Comparison of ENCODE assay signal across 23 cellular contexts in the genomic region with DNA sequence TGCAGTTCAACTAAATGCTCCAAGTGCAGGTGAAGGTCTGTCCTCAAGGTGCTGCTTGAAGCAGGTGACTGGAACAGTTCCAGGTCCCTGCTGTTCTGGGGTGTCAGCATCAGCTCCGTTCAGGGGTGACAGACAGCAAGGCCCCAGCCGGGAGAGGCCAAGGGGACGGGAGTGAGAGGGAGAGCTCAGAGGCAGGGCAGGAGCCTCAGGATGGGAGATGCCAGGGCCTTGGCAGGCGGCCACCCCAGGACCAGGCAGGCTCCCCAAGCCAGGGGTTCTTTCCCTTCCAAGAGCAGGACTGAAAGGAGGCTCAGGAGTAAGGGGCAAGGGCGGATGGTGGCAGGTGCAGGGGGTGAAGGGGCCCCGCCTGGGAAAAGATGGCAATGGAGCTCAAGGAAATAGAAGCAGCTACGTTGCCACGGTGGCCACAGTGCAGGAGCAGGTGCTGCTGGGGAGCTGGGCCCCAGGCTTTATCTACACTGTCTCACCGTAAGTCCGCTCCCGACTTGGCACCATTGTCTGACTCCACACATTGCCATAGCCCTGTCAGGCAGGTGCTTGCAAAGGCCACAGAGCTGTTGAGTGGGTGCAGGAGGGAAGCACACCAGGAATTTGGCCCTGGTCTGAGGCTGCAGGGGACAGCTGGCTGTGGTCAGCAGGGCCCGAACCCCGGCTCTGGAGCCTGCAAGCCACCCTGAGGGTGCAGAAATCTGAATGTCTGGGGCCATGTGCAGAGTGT. TPM values are rescaled to one million over a fixed set of nuclear protein-coding genes. Genes with fewer than 3 reads are reported as not detected.
DNase-seq lines count a peak whose midpoint lies in the region; ATAC-seq and TF ChIP-seq lines count a peak whose summit lies in the region.
"Had no signal": no experiment of that assay in that cellular context is flagged by ENCODE, and none has a peak within 500 bp of the region (broad histone marks: within the 10 kb centered on the region; RNA-seq: fewer than 3 reads in every experiment).

No MANE protein-coding gene starts in this region.

- intact Hi-C loops in stomach (cut with DNase I; ENCODE audit: low total_unique reads), result loop anchor here (10.0 kb wide), 1 partner anchor 730 kb away; no protein-coding TSS in a partner anchor
- intact Hi-C loops in thyroid gland (cut with DNase I), result no loop called here

- peaks cover 19% of the 10 kb centered on the region for H3K4me1 Mint-ChIP-seq in endodermal cell
- H3K4me1 Mint-ChIP-seq in activated naive CD8-positive, alpha-beta T cell treated with anti-CD3 and anti-CD28 coated beads, Interleukin-2, amount 50 U/mL, for 24 hours, result peaks cover 14% of the 10 kb centered on the region

- TF ChIP-seq CTCF in endodermal cell (conservative IDR thresholded peaks at IDR 0.05) (no peak), stomach (IDR thresholded peaks at IDR 0.05) (no peak), thyroid gland (IDR thresholded peaks at IDR 0.05) (no peak)

- no peaks in the 10 kb centered on the region for H3K9me3 ChIP-seq in endodermal cell (ENCODE audit: control insufficient read depth, low read length)
- no peaks in the 10 kb centered on the region for H3K9me3 ChIP-seq in stomach
- no peaks in the 10 kb centered on the region for H3K9me3 ChIP-seq in thyroid gland
- H3K9me3 ChIP-seq: breast epithelium, left lung, uterus had no signal

- ATAC-seq in activated naive CD8-positive, alpha-beta T cell treated with anti-CD3 and anti-CD28 coated beads, Interleukin-2, amount 50 U/mL, for 24 hours, result no peak
- ATAC-seq: left lung, right cardiac atrium had no signal

- H3K9ac ChIP-seq in endodermal cell (ENCODE audit: extremely low read depth, low read length, poor library complexity, severe bottlenecking), result no peak overlapping the region

- peaks cover 18% of the 10 kb centered on the region for H3K27me3 Mint-ChIP-seq in endodermal cell (ENCODE audit: insufficient read depth)
- H3K27me3 Mint-ChIP-seq in activated naive CD8-positive, alpha-beta T cell treated with anti-CD3 and anti-CD28 coated beads, Interleukin-2, amount 50 U/mL, for 24 hours, result peaks cover 66% of the 10 kb centered on the region

- 89 to 90% methylated on average over 9 to 13 of the region's 13 CpGs for WGBS in endodermal cell (ENCODE audit: insufficient coverage in 1 of 2, insufficient read length in 1 of 2), 2 experiments
- WGBS in stomach, 5 donors, result 33 to 61% (median 43%) methylated on average over 10 to 13 of the region's 13 CpGs
- WGBS in thyroid gland, 2 donors, result 78 to 87% methylated on average over 13 of the region's 13 CpGs

- peaks cover 3% of the 10 kb centered on the region for H3K27me3 ChIP-seq in endodermal cell (ENCODE audit: control insufficient read depth, insufficient read depth, low read length, poor library complexity, severe bottlenecking)
- H3K27me3 ChIP-seq in stomach, result no peaks in the 10 kb centered on the region
- no peaks in the 10 kb centered on the region for H3K27me3 ChIP-seq in thyroid gland
- H3K27me3 ChIP-seq: breast epithelium, dorsolateral prefrontal cortex, uterus had no signal

- TF ChIP-seq POLR2A in stomach (IDR thresholded peaks at IDR 0.05) (no peak), thyroid gland (IDR thresholded peaks at IDR 0.05) (no peak)

- H3K4me3 Mint-ChIP-seq in endodermal cell, result no peak overlapping the region
- no peak overlapping the region for H3K4me3 Mint-ChIP-seq in activated naive CD8-positive, alpha-beta T cell treated with anti-CD3 and anti-CD28 coated beads, Interleukin-2, amount 50 U/mL, for 24 hours
- H3K4me3 Mint-ChIP-seq: activated naive CD8-positive, alpha-beta T cell treated with anti-CD3 and anti-CD28 coated beads, Interleukin-2, amount 10 ng/mL, durations not matched to agents 7 days and 5 days; activated T-helper 1 cell treated with anti-CD3 and anti-CD28 coated beads, Interleukin-12 subunit alpha, Interleukin-12 subunit beta, Interleukin-2, Interleukin-4 antibody, amounts not matched to agents 30 ng/mL and 10 ng/mL and 1 ng/mL, durations not matched to agents 14 hours and 24 hours and 36 hours; CD4-positive, alpha-beta memory T cell; IgD-negative memory B cell had no signal

- H3K4me3 ChIP-seq in endodermal cell (ENCODE audit: low read length) (no peak overlapping the region), stomach (no peak overlapping the region), thyroid gland (replicated peaks in 1 of 3) (no peak overlapping the region)
- H3K4me3 ChIP-seq: breast epithelium, dorsolateral prefrontal cortex, left lung, uterus had no signal

- H3K9me3 Mint-ChIP-seq in endodermal cell, result no peaks in the 10 kb centered on the region
- no peaks in the 10 kb centered on the region for H3K9me3 Mint-ChIP-seq in activated naive CD8-positive, alpha-beta T cell treated with anti-CD3 and anti-CD28 coated beads, Interleukin-2, amount 50 U/mL, for 24 hours
- H3K9me3 Mint-ChIP-seq: activated naive CD8-positive, alpha-beta T cell treated with anti-CD3 and anti-CD28 coated beads, Interleukin-2, amount 10 ng/mL, durations not matched to agents 7 days and 5 days; activated T-helper 1 cell treated with anti-CD3 and anti-CD28 coated beads, Interleukin-12 subunit alpha, Interleukin-12 subunit beta, Interleukin-2, Interleukin-4 antibody, amounts not matched to agents 30 ng/mL and 10 ng/mL and 1 ng/mL, durations not matched to agents 14 hours and 24 hours and 36 hours had no signal

- no peaks in the 10 kb centered on the region for H3K36me3 ChIP-seq in endodermal cell (ENCODE audit: control insufficient read depth, insufficient read depth, low read length)
- H3K36me3 ChIP-seq in stomach, result no peaks in the 10 kb centered on the region
- no peaks in the 10 kb centered on the region for H3K36me3 ChIP-seq in thyroid gland
- H3K36me3 ChIP-seq: breast epithelium, left lung, uterus had no signal

- TF ChIP-seq EP300 in stomach (IDR thresholded peaks at IDR 0.05), result no peak

- no peaks in the 10 kb centered on the region for H3K36me3 Mint-ChIP-seq in endodermal cell (ENCODE audit: low read depth)
- no peaks in the 10 kb centered on the region for H3K36me3 Mint-ChIP-seq in activated naive CD8-positive, alpha-beta T cell treated with anti-CD3 and anti-CD28 coated beads, Interleukin-2, amount 50 U/mL, for 24 hours (ENCODE audit: low read depth)
- H3K36me3 Mint-ChIP-seq: activated naive CD8-positive, alpha-beta T cell treated with anti-CD3 and anti-CD28 coated beads, Interleukin-2, amount 10 ng/mL, durations not matched to agents 7 days and 5 days; CD4-positive, alpha-beta memory T cell had no signal

- H3K4me1 ChIP-seq in endodermal cell (ENCODE audit: control insufficient read depth, insufficient read depth, low read length) (peaks cover 7% of the 10 kb centered on the region), stomach (peaks cover 4 to 28% (median 21%) of the 10 kb centered on the region in 4 donors), thyroid gland (peaks cover 10 to 14% of the 10 kb centered on the region in 2 donors)
- H3K4me1 ChIP-seq: breast epithelium had no signal

- DNase-seq in activated CD8-positive, alpha-beta memory T cell treated with anti-CD3 and anti-CD28 coated beads for 24 hours, result peak; percentile 47
- no peak for DNase-seq in activated CD8-positive, alpha-beta memory T cell treated with anti-CD3 and anti-CD28 coated beads, Interleukin-2, amount 50 U/mL, for 48 hours
- DNase-seq in NCI-H146 treated with DMSO at 0.1 percent for 48 hours (lab: John Stamatoyannopoulos, UW; ENCODE audit: unreplicated experiment), result peak; percentile 45
- peak; percentile 31 for DNase-seq in endodermal cell
- peak; percentile 73 for DNase-seq in stomach
- no peak for DNase-seq in thyroid gland
- DNase-seq in middle frontal gyrus (ENCODE audit: extremely low spot score, low spot score), result no peak
- no peak for DNase-seq in activated naive CD8-positive, alpha-beta T cell treated with anti-CD3 and anti-CD28 coated beads, Interleukin-2, amount 50 U/mL, for 24 hours
- DNase-seq: activated CD4-positive, alpha-beta T cell treated with anti-CD3 and anti-CD28 coated beads, Interleukin-2, amount 50 U/mL, for 48 hours; activated naive CD8-positive, alpha-beta T cell treated with anti-CD3 and anti-CD28 coated beads, Interleukin-2, amount 10 ng/mL, durations not matched to agents 7 days and 5 days; CD4-positive, alpha-beta memory T cell; erythroblast; HCEC 1CT; NCI-H2081 treated with DMSO at 0.1 percent for 48 hours; nucleus accumbens; T-helper 1 cell; uterus had no signal

- no peak overlapping the region for H3K27ac Mint-ChIP-seq in endodermal cell
- H3K27ac Mint-ChIP-seq in activated naive CD8-positive, alpha-beta T cell treated with anti-CD3 and anti-CD28 coated beads, Interleukin-2, amount 50 U/mL, for 24 hours, result no peak overlapping the region
- H3K27ac Mint-ChIP-seq: activated naive CD8-positive, alpha-beta T cell treated with anti-CD3 and anti-CD28 coated beads, Interleukin-2, amount 10 ng/mL, durations not matched to agents 7 days and 5 days; activated T-helper 1 cell treated with anti-CD3 and anti-CD28 coated beads, Interleukin-12 subunit alpha, Interleukin-12 subunit beta, Interleukin-2, Interleukin-4 antibody, amounts not matched to agents 30 ng/mL and 10 ng/mL and 1 ng/mL, durations not matched to agents 14 hours and 24 hours and 36 hours; CD4-positive, alpha-beta memory T cell; IgD-negative memory B cell had no signal

- H3K27ac ChIP-seq in endodermal cell (ENCODE audit: low read depth, low read length), result peak overlapping the region; percentile 18
- no peak overlapping the region for H3K27ac ChIP-seq in stomach
- H3K27ac ChIP-seq in thyroid gland, result no peak overlapping the region
- H3K27ac ChIP-seq: breast epithelium, dorsolateral prefrontal cortex, left lung, uterus had no signal

RNA-seq across cellular contexts. Expression of gene ERMARD, which starts 43.1 kb away (rescaled TPM):
- total RNA-seq in endodermal cell, result 10 to 100 TPM; 14.4 to 24.2 TPM
- polyA plus RNA-seq in endodermal cell (2013, experiment 1 of 2), result 25.8 TPM
- 21.8 TPM for polyA plus RNA-seq in endodermal cell (2013, experiment 2 of 2)
- total RNA-seq in stomach, result 10 to 100 TPM in 3 of 5 donors, 1 to 10 TPM in 2; 4.1 to 84.5 (median 13.8) TPM
- polyA plus RNA-seq in stomach, result 10 to 100 TPM; 19.8 to 41.9 (median 21.8) TPM
- 10 to 100 TPM; 29.4 to 49.8 (median 32.0) TPM for total RNA-seq in thyroid gland

RNA-seq across cellular contexts. Expression of gene DYNLT2, which starts 43.1 kb away (rescaled TPM):
- total RNA-seq in endodermal cell, result 1 to 10 TPM; 1.5 to 1.7 TPM
- polyA plus RNA-seq in endodermal cell (2013, experiment 1 of 2), result 2.4 TPM
- 2.2 TPM for polyA plus RNA-seq in endodermal cell (2013, experiment 2 of 2)
- total RNA-seq in stomach, result 1 to 10 TPM in 3 of 5 donors, not detected in 2; 1.6 to 5.3 (median 2.0) TPM
- 1 to 10 TPM in 1 of 3 donors, under 1 TPM in 2; 0.46 to 3.2 (median 1.00) TPM for polyA plus RNA-seq in stomach
- 1 to 10 TPM in 3 of 4 donors, under 1 TPM in 1; 0.50 to 5.5 (median 2.5) TPM for total RNA-seq in thyroid gland

Comparison
In these comparisons a context has a peak if more than half of its experiments do, and no peak if none do; other contexts are left out.
1. DNase-seq: peak in activated CD8-positive, alpha-beta memory T cell treated with anti-CD3 and anti-CD28 coated beads for 24 hours (single experiment), NCI-H146 treated with DMSO at 0.1 percent for 48 hours (single experiment), endodermal cell (single experiment) and stomach (single experiment); none in activated CD8-positive, alpha-beta memory T cell treated with anti-CD3 and anti-CD28 coated beads, Interleukin-2, amount 50 U/mL, for 48 hours (single experiment), thyroid gland (0 of 2), middle frontal gyrus (single experiment) and activated naive CD8-positive, alpha-beta T cell treated with anti-CD3 and anti-CD28 coated beads, Interleukin-2, amount 50 U/mL, for 24 hours (single experiment).